In genomic region chr22:21001601-21002325, GRCh38 we compare ENCODE assay signal across 8 cellular contexts. TPM values are rescaled to one million over a fixed set of nuclear protein-coding genes. Genes with fewer than 3 reads are reported as not detected.
DNase-seq lines count a peak whose midpoint lies in the region; ATAC-seq and TF ChIP-seq lines count a peak whose summit lies in the region.

A gene with protein sequence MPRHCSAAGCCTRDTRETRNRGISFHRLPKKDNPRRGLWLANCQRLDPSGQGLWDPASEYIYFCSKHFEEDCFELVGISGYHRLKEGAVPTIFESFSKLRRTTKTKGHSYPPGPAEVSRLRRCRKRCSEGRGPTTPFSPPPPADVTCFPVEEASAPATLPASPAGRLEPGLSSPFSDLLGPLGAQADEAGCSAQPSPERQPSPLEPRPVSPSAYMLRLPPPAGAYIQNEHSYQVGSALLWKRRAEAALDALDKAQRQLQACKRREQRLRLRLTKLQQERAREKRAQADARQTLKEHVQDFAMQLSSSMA (minus strand): TSS chr22:21002118. CDS start chr22:21001911, 207 bp downstream.

- H3K36me3 Mint-ChIP-seq in CD14-positive monocyte: peaks cover 11 to 27% of the 10 kb centered on the region in 2 donors

- intact Hi-C loops in CD14-positive monocyte (cut with micrococcal nuclease): loop anchor here in 1 of 2 donors (5.0 kb wide), 2 partner anchors 84 to 144 kb away; partner anchors contain the start of genes CRKL, PI4KA and SNAP29

- peak within 1 kb of the TSS; percentile 84 to 94 for H3K4me3 Mint-ChIP-seq in CD14-positive monocyte

- H3K9me3 Mint-ChIP-seq in CD14-positive monocyte: peaks cover 0 to 1% (median 0%) of the 10 kb centered on the region in 7 donors

- ATAC-seq in GM19395 (IDR thresholded peaks at IDR 0.05; ENCODE audit: unreplicated experiment) (peak; percentile 85), HG03558 (IDR thresholded peaks at IDR 0.05; ENCODE audit: extremely low read depth, unreplicated experiment) (peak; percentile 59), left lobe of liver (peak; percentile 91)

- no peak for TF ChIP-seq CTCF in CD14-positive monocyte (IDR thresholded peaks at IDR 0.05)

- H3K27ac Mint-ChIP-seq in CD14-positive monocyte: peak within 1 kb of the TSS; percentile 95 to 99 (median 98)

- peaks cover 26% of the 10 kb centered on the region for H3K4me1 Mint-ChIP-seq in CD14-positive monocyte

- H3K27me3 Mint-ChIP-seq in CD14-positive monocyte (ENCODE audit: low read depth in 3 of 3): peaks cover 0 to 5% (median 1%) of the 10 kb centered on the region in 3 donors

- DNase-seq in CD14-positive monocyte (ENCODE audit: low spot score) (peak; percentile 97), NCI-H748 (lab: John Stamatoyannopoulos, UW; ENCODE audit: unreplicated experiment) (peak; percentile 94), dedifferentiated amniotic fluid mesenchymal stem cell (ENCODE audit: extremely low spot score) (peak; percentile 95), left lobe of liver (ENCODE audit: low spot score) (peak; percentile 97)
- peak; percentile 97 for DNase-seq in activated CD4-positive, alpha-beta T cell treated with anti-CD3 and anti-CD28 coated beads, Interleukin-2, amount 50 U/mL, for 1 hour
- peak; percentile 97 to 98 for DNase-seq in stimulated activated CD4-positive, alpha-beta T cell treated with anti-CD3 and anti-CD28 coated beads, Interleukin-2, amount 100 ng/mL, for 24 hours

RNA-seq across cellular contexts. Expression of the gene that starts here (rescaled TPM):
- polyA plus RNA-seq in CD14-positive monocyte: 10 to 100 TPM; 18.4 to 22.9 TPM
- total RNA-seq in left lobe of liver: 16.9 TPM

Comparison
In these comparisons a context has a peak if more than half of its experiments do, and no peak if none do; other contexts are left out.
1. Peak in every context shown above with its lines: DNase-seq and ATAC-seq.